In genomic region chr2:201780674-201781582, GRCh38 we compare ENCODE assay signal across 8 cellular contexts. TPM values are rescaled to one million over a fixed set of nuclear protein-coding genes. Genes with fewer than 3 reads are reported as not detected.
A peak's percentile ranks its signal among the peaks of the same experiment; 100 is the strongest.
DNase-seq lines count a peak whose midpoint lies in the region; TF ChIP-seq lines count a peak whose summit lies in the region.

TSS of gene ALS2 (minus strand) at chr2:201780933. CDS start at chr2:201768885, 12,048 bp downstream.

- peak within 1 kb of the TSS; percentile 88 for H3K4me3 Mint-ChIP-seq in activated naive CD4-positive, alpha-beta T cell treated with anti-CD3 and anti-CD28 coated beads, Interleukin-2, amount 10 ng/mL, durations not matched to agents 7 days and 5 days

- no peak for TF ChIP-seq CTCF in HFF-Myc (IDR thresholded peaks at IDR 0.05; ENCODE audit: low read depth, low read length, missing control alignments)

- peaks cover 39% of the 10 kb centered on the region for H3K27me3 Mint-ChIP-seq in activated naive CD4-positive, alpha-beta T cell treated with anti-CD3 and anti-CD28 coated beads, Interleukin-2, amount 10 ng/mL, durations not matched to agents 7 days and 5 days

- peak within 1 kb of the TSS; percentile 89 for H3K27ac Mint-ChIP-seq in activated naive CD4-positive, alpha-beta T cell treated with anti-CD3 and anti-CD28 coated beads, Interleukin-2, amount 10 ng/mL, durations not matched to agents 7 days and 5 days

- DNase-seq in GM03348 (ENCODE audit: low spot score) = peak; percentile 94
- DNase-seq in HFF-Myc (ENCODE audit: extremely low read depth, low read depth) = peak; percentile 100
- DNase-seq in NAMALWA (ENCODE audit: low spot score) = peak; percentile 95
- peak; percentile 98 for DNase-seq in SK-N-DZ (ENCODE audit: low spot score)
- DNase-seq in activated naive CD4-positive, alpha-beta T cell treated with anti-CD3 and anti-CD28 coated beads, Interleukin-2, amount 10 ng/mL, durations not matched to agents 7 days and 5 days = peak; percentile 97
- DNase-seq in germinal center (ENCODE audit: low spot score) = peak; percentile 92
- DNase-seq in non-pigmented ciliary epithelial cell (ENCODE audit: low read depth) = peak; percentile 92
- peak; percentile 98 for DNase-seq in superior temporal gyrus (ENCODE audit: extremely low spot score)

- no peaks in the 10 kb centered on the region for H3K9me3 Mint-ChIP-seq in activated naive CD4-positive, alpha-beta T cell treated with anti-CD3 and anti-CD28 coated beads, Interleukin-2, amount 10 ng/mL, durations not matched to agents 7 days and 5 days

- H3K4me1 Mint-ChIP-seq in activated naive CD4-positive, alpha-beta T cell treated with anti-CD3 and anti-CD28 coated beads, Interleukin-2, amount 10 ng/mL, durations not matched to agents 7 days and 5 days = peaks cover 27% of the 10 kb centered on the region

- H3K4me3 ChIP-seq in HFF-Myc (replicated peaks; ENCODE audit: low read depth, low read length) = peak within 1 kb of the TSS; percentile 89

- H3K36me3 Mint-ChIP-seq in activated naive CD4-positive, alpha-beta T cell treated with anti-CD3 and anti-CD28 coated beads, Interleukin-2, amount 10 ng/mL, durations not matched to agents 7 days and 5 days = no peaks in the 10 kb centered on the region

- CTCF ChIA-PET in activated naive CD4-positive, alpha-beta T cell treated with anti-CD3 and anti-CD28 coated beads, Interleukin-2, amount 10 ng/mL, durations not matched to agents 7 days and 5 days (lab: Charles Lee) = interaction anchor here (1.2 kb wide), 1 partner anchor 13 kb away, joined by 4 read pairs; no protein-coding TSS in a partner anchor

RNA-seq across cellular contexts. Expression of gene ALS2, which starts in this region (rescaled TPM):
- 11.4 and 12.3 TPM in 2 replicates for polyA plus RNA-seq in SK-N-DZ (2014; cell fraction: cytosol; rRNA removed)
- polyA plus RNA-seq in SK-N-DZ (2014; cell fraction: nucleus; rRNA removed) = 14.3 and 16.6 TPM in 2 replicates

Comparison
In these comparisons a context has a peak if more than half of its experiments do, and no peak if none do; other contexts are left out.
1. Peak in every context shown above with its lines: DNase-seq and H3K4me3 ChIP-seq.